Comparison of ENCODE assay signal across 12 cellular contexts in the genomic region with DNA sequence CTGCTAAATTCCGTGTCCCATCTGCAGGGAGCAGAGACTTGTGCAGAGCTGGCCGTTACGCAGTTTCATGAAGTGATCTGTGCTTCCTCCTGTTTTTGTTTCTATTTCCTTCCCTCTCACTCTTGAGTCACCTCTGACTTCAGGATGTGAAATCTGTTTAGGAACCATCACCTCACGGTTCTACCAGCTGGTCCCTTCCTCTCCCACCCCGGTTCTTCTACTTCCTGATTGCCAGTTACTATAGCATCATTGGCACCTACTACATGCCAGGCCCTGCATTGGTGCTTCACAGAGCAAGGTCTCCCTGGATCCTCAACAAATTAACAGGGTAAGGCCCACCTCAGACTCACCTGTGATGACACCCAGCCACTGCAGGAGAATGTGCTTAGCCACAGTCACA. TPM values are rescaled to one million over a fixed set of nuclear protein-coding genes. Genes with fewer than 3 reads are reported as not detected.
DNase-seq lines count a peak whose midpoint lies in the region; ATAC-seq and TF ChIP-seq lines count a peak whose summit lies in the region.
"Had no signal": no experiment of that assay in that cellular context is flagged by ENCODE, and none has a peak within 500 bp of the region (broad histone marks: within the 10 kb centered on the region; RNA-seq: fewer than 3 reads in every experiment).

No MANE protein-coding gene starts in this region.

- peaks cover 24% of the 10 kb centered on the region for H3K4me1 Mint-ChIP-seq in activated naive CD4-positive, alpha-beta T cell treated with anti-CD3 and anti-CD28 coated beads for 36 hours (ENCODE audit: low read depth)
- no peaks in the 10 kb centered on the region for H3K4me1 Mint-ChIP-seq in endodermal cell

- peaks cover 22% of the 10 kb centered on the region for H3K36me3 Mint-ChIP-seq in activated naive CD4-positive, alpha-beta T cell treated with anti-CD3 and anti-CD28 coated beads for 36 hours (ENCODE audit: low read depth)
- peaks cover 43% of the 10 kb centered on the region for H3K36me3 Mint-ChIP-seq in endodermal cell (ENCODE audit: low read depth)

- no peak for TF ChIP-seq POLR2A in transverse colon (IDR thresholded peaks at IDR 0.05)

- peak; percentile 22 for DNase-seq in activated naive CD4-positive, alpha-beta T cell treated with anti-CD3 and anti-CD28 coated beads for 36 hours
- DNase-seq in activated naive CD4-positive, alpha-beta T cell (lab: John Stamatoyannopoulos, UW): no peak
- no peak for DNase-seq in PC-3
- DNase-seq in endodermal cell: no peak
- DNase-seq in upper lobe of right lung: no peak
- no peak for DNase-seq in GDM1 (lab: John Stamatoyannopoulos, UW)
- DNase-seq in NCI-H2029 treated with DMSO at 0.1 percent for 48 hours (lab: John Stamatoyannopoulos, UW): no peak
- no peak for DNase-seq in transverse colon
- DNase-seq: activated CD4-positive, alpha-beta T cell treated with anti-CD3 and anti-CD28 coated beads, Interleukin-2, amount 50 U/mL, for 4 hours; effector CD4-positive, alpha-beta T cell; left ventricle myocardium inferior; occipital lobe had no signal

- H3K36me3 ChIP-seq in PC-3 (ENCODE audit: low read depth, low read length) (peaks cover 9% of the 10 kb centered on the region; the same call in 1 of the 2 replicates), endodermal cell (ENCODE audit: control insufficient read depth, insufficient read depth, low read length) (peaks cover 48% of the 10 kb centered on the region), upper lobe of right lung (peaks cover 90% of the 10 kb centered on the region), transverse colon (peaks cover 0 to 38% (median 14%) of the 10 kb centered on the region in 4 donors)

- H3K27me3 Mint-ChIP-seq in activated naive CD4-positive, alpha-beta T cell treated with anti-CD3 and anti-CD28 coated beads for 36 hours (ENCODE audit: low read depth): no peaks in the 10 kb centered on the region
- no peaks in the 10 kb centered on the region for H3K27me3 Mint-ChIP-seq in endodermal cell (ENCODE audit: insufficient read depth)

- CTCF ChIA-PET in activated naive CD4-positive, alpha-beta T cell treated with anti-CD3 and anti-CD28 coated beads for 36 hours (lab: Charles Lee): no interaction called here
- CTCF ChIA-PET in PC-3 (lab: Charles Lee): no interaction called here

- intact Hi-C loops in activated naive CD4-positive, alpha-beta T cell treated with anti-CD3 and anti-CD28 coated beads for 36 hours (cut with micrococcal nuclease): no loop called here
- intact Hi-C loops in PC-3 (cut with micrococcal nuclease) (no loop called here), upper lobe of right lung (cut with DNase I) (no loop called here), transverse colon (cut with DNase I; ENCODE audit: low total_unique reads) (no loop called here)

- BruUV-seq in PC-3 (replicated peaks; lab: Mats Ljungman, UMichigan): no TSS peak

- peak overlapping the region; percentile 50 for H3K27ac Mint-ChIP-seq in activated naive CD4-positive, alpha-beta T cell treated with anti-CD3 and anti-CD28 coated beads for 36 hours
- peak overlapping the region; percentile 6 for H3K27ac Mint-ChIP-seq in endodermal cell

- H3K9me3 ChIP-seq in PC-3 (ENCODE audit: low read length) (no peaks in the 10 kb centered on the region), endodermal cell (ENCODE audit: control insufficient read depth, low read length) (no peaks in the 10 kb centered on the region), upper lobe of right lung (no peaks in the 10 kb centered on the region), transverse colon (no peaks in the 10 kb centered on the region)
- H3K9me3 ChIP-seq: left ventricle myocardium inferior had no signal

- POLR2A ChIA-PET in PC-3 (lab: Charles Lee; ENCODE audit: unreplicated experiment): no interaction called here

- H2AFZ ChIP-seq in PC-3 (ENCODE audit: low read length): no peak overlapping the region

- no peak overlapping the region for H3K4me3 Mint-ChIP-seq in activated naive CD4-positive, alpha-beta T cell treated with anti-CD3 and anti-CD28 coated beads for 36 hours
- no peak overlapping the region for H3K4me3 Mint-ChIP-seq in endodermal cell

- no peak for TF ChIP-seq EP300 in transverse colon (IDR thresholded peaks at IDR 0.05; ENCODE audit: low read depth)

- no peaks in the 10 kb centered on the region for H4K20me1 ChIP-seq in PC-3 (ENCODE audit: low read length)

- no peaks in the 10 kb centered on the region for H3K4me1 ChIP-seq in PC-3 (ENCODE audit: insufficient read depth, low read length)
- no peaks in the 10 kb centered on the region for H3K4me1 ChIP-seq in endodermal cell (ENCODE audit: control insufficient read depth, insufficient read depth, low read length)
- no peaks in the 10 kb centered on the region for H3K4me1 ChIP-seq in upper lobe of right lung
- peaks cover 0 to 9% (median 0%) of the 10 kb centered on the region in 4 donors for H3K4me1 ChIP-seq in transverse colon

- H3K27me3 ChIP-seq in PC-3 (ENCODE audit: low read length): no peaks in the 10 kb centered on the region
- H3K27me3 ChIP-seq in endodermal cell (ENCODE audit: control insufficient read depth, insufficient read depth, low read length, poor library complexity, severe bottlenecking): no peaks in the 10 kb centered on the region
- no peaks in the 10 kb centered on the region for H3K27me3 ChIP-seq in upper lobe of right lung
- H3K27me3 ChIP-seq in transverse colon: no peaks in the 10 kb centered on the region

- ATAC-seq in PC-3: peak; percentile 15; the same call in 1 of the 2 replicates
- ATAC-seq in upper lobe of right lung: peak; percentile 62

- H3K9ac ChIP-seq in PC-3 (ENCODE audit: low read length) (no peak overlapping the region), endodermal cell (ENCODE audit: extremely low read depth, low read length, poor library complexity, severe bottlenecking) (no peak overlapping the region)

- 71 to 77% methylated on average over 4 to 5 of the region's 5 CpGs for WGBS in endodermal cell (ENCODE audit: insufficient coverage in 1 of 2, insufficient read length in 1 of 2), 2 experiments
- 38 to 77% methylated on average over 3 to 5 of the region's 5 CpGs for WGBS in transverse colon (ENCODE audit: low coverage in 1 of 2), 2 donors

- no peaks in the 10 kb centered on the region for H3K9me3 Mint-ChIP-seq in activated naive CD4-positive, alpha-beta T cell treated with anti-CD3 and anti-CD28 coated beads for 36 hours
- H3K9me3 Mint-ChIP-seq in endodermal cell: no peaks in the 10 kb centered on the region

- no peak overlapping the region for H3K27ac ChIP-seq in PC-3 (ENCODE audit: low read length)
- H3K27ac ChIP-seq in endodermal cell (ENCODE audit: low read depth, low read length): no peak overlapping the region
- no peak overlapping the region for H3K27ac ChIP-seq in upper lobe of right lung
- H3K27ac ChIP-seq in transverse colon: no peak overlapping the region
- H3K27ac ChIP-seq: left ventricle myocardium inferior had no signal

- H3K4me2 ChIP-seq in PC-3 (ENCODE audit: low read length): no peak overlapping the region

- H3K4me3 ChIP-seq in PC-3 (ENCODE audit: low read length): no peak overlapping the region
- no peak overlapping the region for H3K4me3 ChIP-seq in endodermal cell (ENCODE audit: low read length)
- no peak overlapping the region for H3K4me3 ChIP-seq in upper lobe of right lung
- H3K4me3 ChIP-seq in transverse colon: no peak overlapping the region
- H3K4me3 ChIP-seq: left ventricle myocardium inferior had no signal

- no peaks in the 10 kb centered on the region for H3K9me2 ChIP-seq in PC-3 (replicated peaks; ENCODE audit: low read length)

- peaks cover 34% of the 10 kb centered on the region for H3K79me2 ChIP-seq in PC-3 (ENCODE audit: low read length)

- TF ChIP-seq CTCF in PC-3 (conservative IDR thresholded peaks at IDR 0.05; ENCODE audit: low read depth, low read length) (no peak), endodermal cell (conservative IDR thresholded peaks at IDR 0.05) (no peak), upper lobe of right lung (IDR thresholded peaks at IDR 0.05) (no peak), transverse colon (IDR thresholded peaks at IDR 0.05) (no peak)

- H3F3A ChIP-seq in PC-3 (ENCODE audit: low read length, unreplicated experiment): no peaks in the 10 kb centered on the region

- in situ Hi-C loops in transverse colon (cut with MboI; ENCODE audit: low pct_ligation_motif_present in 1 of 4, low pct_unique_long_range_greater_than_20kb in 1 of 4, low sequenced_read_pairs in 3 of 4): no loop called here

RNA-seq across cellular contexts. Expression of gene MAU2, which starts 8.6 kb away (rescaled TPM):
- 10 to 100 TPM; 38.6 to 42.5 TPM for total RNA-seq in activated naive CD4-positive, alpha-beta T cell treated with anti-CD3 and anti-CD28 coated beads for 36 hours
- total RNA-seq in PC-3 (2014; rRNA removed) (32.6 and 44.2 TPM in 2 replicates), endodermal cell (10 to 100 TPM; 64.1 to 64.3 TPM), upper lobe of right lung (60.5 TPM), transverse colon (100 to 1,000 TPM in 1 of 4 donors, 10 to 100 TPM in 3; 59.1 to 214 (median 79.2) TPM)
- polyA plus RNA-seq in endodermal cell (2013, experiment 1 of 2): 44.2 TPM
- polyA plus RNA-seq in endodermal cell (2013, experiment 2 of 2): 32.0 TPM

RNA-seq across cellular contexts. Expression of gene SUGP1, which starts 8.9 kb away (rescaled TPM):
- total RNA-seq in activated naive CD4-positive, alpha-beta T cell treated with anti-CD3 and anti-CD28 coated beads for 36 hours: 10 to 100 TPM; 31.7 to 32.4 TPM
- total RNA-seq in PC-3 (2014; rRNA removed): 42.1 and 44.0 TPM in 2 replicates
- 10 to 100 TPM; 72.2 to 75.5 TPM for total RNA-seq in endodermal cell
- 62.9 TPM for polyA plus RNA-seq in endodermal cell (2013, experiment 1 of 2)
- 57.0 TPM for polyA plus RNA-seq in endodermal cell (2013, experiment 2 of 2)
- 40.1 TPM for total RNA-seq in upper lobe of right lung
- 100 to 1,000 TPM in 1 of 4 donors, 10 to 100 TPM in 3; 31.1 to 118 (median 66.5) TPM for total RNA-seq in transverse colon

RNA-seq across cellular contexts. Expression of gene TM6SF2, which starts 56.1 kb away (rescaled TPM):
- not detected for total RNA-seq in activated naive CD4-positive, alpha-beta T cell treated with anti-CD3 and anti-CD28 coated beads for 36 hours
- total RNA-seq in PC-3 (2014; rRNA removed) (not detected in 2 replicates), endodermal cell (10 to 100 TPM in 1 of 2 donors, 1 to 10 TPM in 1; 8.2 to 13.1 TPM), upper lobe of right lung (1.4 TPM), transverse colon (10 to 100 TPM in 2 of 4 donors, 1 to 10 TPM in 2; 4.0 to 54.6 (median 17.5) TPM)
- polyA plus RNA-seq in endodermal cell (2013, experiment 1 of 2): 6.8 TPM
- polyA plus RNA-seq in endodermal cell (2013, experiment 2 of 2): 5.3 TPM
- total RNA-seq: occipital lobe had no signal
